In genomic region chr19:46014534-46014933, GRCh38 we compare ENCODE assay signal across 10 cellular contexts. TPM values are rescaled to one million over a fixed set of nuclear protein-coding genes. Genes with fewer than 3 reads are reported as not detected.
DNase-seq lines count a peak whose midpoint lies in the region; ATAC-seq and TF ChIP-seq lines count a peak whose summit lies in the region.
"Had no signal": no experiment of that assay in that cellular context is flagged by ENCODE, and none has a peak within 500 bp of the region (broad histone marks: within the 10 kb centered on the region; RNA-seq: fewer than 3 reads in every experiment).

No MANE protein-coding gene starts in this region.

- intact Hi-C loops in activated CD4-positive, alpha-beta T cell treated with anti-CD3 and anti-CD28 coated beads, Interleukin-2, amount 10 ng/mL, durations not matched to agents 24 days and 14 days (cut with micrococcal nuclease), result no loop called here

- no peak for DNase-seq in activated CD4-positive, alpha-beta T cell treated with anti-CD3 and anti-CD28 coated beads, Interleukin-2, amount 10 ng/mL, durations not matched to agents 24 days and 14 days
- DNase-seq in activated CD4-positive, alpha-beta T cell treated with anti-CD3 and anti-CD28 coated beads, Interleukin-2, amount 50 U/mL, for 48 hours, result no peak
- no peak for DNase-seq in activated naive CD8-positive, alpha-beta T cell treated with anti-CD3 and anti-CD28 coated beads, Interleukin-2, amount 50 U/mL, for 24 hours
- no peak for DNase-seq in kidney epithelial cell (ENCODE audit: low read depth)
- DNase-seq in stimulated activated naive B cell treated with anti-CD40 and anti-IgM and Interleukin-4, amounts not matched to agents 10 μg/mL and 1 μg/mL and 100 μg/mL, for 72 hours, result no peak
- no peak for DNase-seq in NCI-H82 (lab: John Stamatoyannopoulos, UW)
- DNase-seq in NCI-H1436 (lab: John Stamatoyannopoulos, UW), result no peak

- peak overlapping the region; percentile 23 for H3K4me3 ChIP-seq in kidney epithelial cell (ENCODE audit: low read depth, low read length)

- no peaks in the 10 kb centered on the region for H3K9me3 Mint-ChIP-seq in activated CD4-positive, alpha-beta T cell treated with anti-CD3 and anti-CD28 coated beads, Interleukin-2, amount 10 ng/mL, durations not matched to agents 24 days and 14 days
- H3K9me3 Mint-ChIP-seq in activated naive CD8-positive, alpha-beta T cell treated with anti-CD3 and anti-CD28 coated beads, Interleukin-2, amount 50 U/mL, for 24 hours, result no peaks in the 10 kb centered on the region
- H3K9me3 Mint-ChIP-seq in stimulated activated naive B cell treated with anti-CD40 and anti-IgM and Interleukin-4, amounts not matched to agents 10 μg/mL and 1 μg/mL and 100 μg/mL, for 72 hours, result no peaks in the 10 kb centered on the region

- peaks cover 15% of the 10 kb centered on the region for H3K27me3 ChIP-seq in kidney epithelial cell (ENCODE audit: control insufficient read depth, insufficient read depth, low read length)

- peaks cover 16% of the 10 kb centered on the region for H3K4me1 Mint-ChIP-seq in activated CD4-positive, alpha-beta T cell treated with anti-CD3 and anti-CD28 coated beads, Interleukin-2, amount 10 ng/mL, durations not matched to agents 24 days and 14 days
- peaks cover 18% of the 10 kb centered on the region for H3K4me1 Mint-ChIP-seq in activated naive CD8-positive, alpha-beta T cell treated with anti-CD3 and anti-CD28 coated beads, Interleukin-2, amount 50 U/mL, for 24 hours
- H3K4me1 Mint-ChIP-seq in stimulated activated naive B cell treated with anti-CD40 and anti-IgM and Interleukin-4, amounts not matched to agents 10 μg/mL and 1 μg/mL and 100 μg/mL, for 72 hours, result peaks cover 19 to 24% of the 10 kb centered on the region in 2 donors

- no peak for TF ChIP-seq CTCF in kidney epithelial cell (IDR thresholded peaks at IDR 0.05; ENCODE audit: insufficient read depth, low read length, poor library complexity, severe bottlenecking)

- H3K27me3 Mint-ChIP-seq in activated CD4-positive, alpha-beta T cell treated with anti-CD3 and anti-CD28 coated beads, Interleukin-2, amount 10 ng/mL, durations not matched to agents 24 days and 14 days, result peaks cover 13% of the 10 kb centered on the region
- peaks cover 15% of the 10 kb centered on the region for H3K27me3 Mint-ChIP-seq in activated naive CD8-positive, alpha-beta T cell treated with anti-CD3 and anti-CD28 coated beads, Interleukin-2, amount 50 U/mL, for 24 hours
- peaks cover 17 to 25% of the 10 kb centered on the region in 2 donors for H3K27me3 Mint-ChIP-seq in stimulated activated naive B cell treated with anti-CD40 and anti-IgM and Interleukin-4, amounts not matched to agents 10 μg/mL and 1 μg/mL and 100 μg/mL, for 72 hours

- ATAC-seq in activated naive CD8-positive, alpha-beta T cell treated with anti-CD3 and anti-CD28 coated beads, Interleukin-2, amount 50 U/mL, for 24 hours, result no peak
- ATAC-seq in stimulated activated naive B cell treated with anti-CD40 and anti-IgM and Interleukin-4, amounts not matched to agents 10 μg/mL and 1 μg/mL and 100 μg/mL, for 72 hours (replicated peaks), result no peak
- ATAC-seq in HG03139 (IDR thresholded peaks at IDR 0.05; ENCODE audit: unreplicated experiment), result no peak

- no peak overlapping the region for H3K27ac Mint-ChIP-seq in activated CD4-positive, alpha-beta T cell treated with anti-CD3 and anti-CD28 coated beads, Interleukin-2, amount 10 ng/mL, durations not matched to agents 24 days and 14 days
- H3K27ac Mint-ChIP-seq in activated naive CD8-positive, alpha-beta T cell treated with anti-CD3 and anti-CD28 coated beads, Interleukin-2, amount 50 U/mL, for 24 hours, result no peak overlapping the region
- H3K27ac Mint-ChIP-seq in stimulated activated naive B cell treated with anti-CD40 and anti-IgM and Interleukin-4, amounts not matched to agents 10 μg/mL and 1 μg/mL and 100 μg/mL, for 72 hours, result peak overlapping the region; percentile 65
- H3K27ac Mint-ChIP-seq: activated CD4-positive, alpha-beta T cell treated with anti-CD3 and anti-CD28 coated beads for 36 hours had no signal

- H3K4me3 Mint-ChIP-seq in activated CD4-positive, alpha-beta T cell treated with anti-CD3 and anti-CD28 coated beads, Interleukin-2, amount 10 ng/mL, durations not matched to agents 24 days and 14 days, result peak overlapping the region; percentile 66
- H3K4me3 Mint-ChIP-seq in activated naive CD8-positive, alpha-beta T cell treated with anti-CD3 and anti-CD28 coated beads, Interleukin-2, amount 50 U/mL, for 24 hours, result peak overlapping the region; percentile 12
- H3K4me3 Mint-ChIP-seq in stimulated activated naive B cell treated with anti-CD40 and anti-IgM and Interleukin-4, amounts not matched to agents 10 μg/mL and 1 μg/mL and 100 μg/mL, for 72 hours, result peak overlapping the region; percentile 79 to 83
- H3K4me3 Mint-ChIP-seq: activated CD4-positive, alpha-beta T cell treated with anti-CD3 and anti-CD28 coated beads for 36 hours had no signal

- H3K36me3 Mint-ChIP-seq in activated CD4-positive, alpha-beta T cell treated with anti-CD3 and anti-CD28 coated beads, Interleukin-2, amount 10 ng/mL, durations not matched to agents 24 days and 14 days (ENCODE audit: low read depth), result peaks cover 10% of the 10 kb centered on the region
- peaks cover 7% of the 10 kb centered on the region for H3K36me3 Mint-ChIP-seq in activated naive CD8-positive, alpha-beta T cell treated with anti-CD3 and anti-CD28 coated beads, Interleukin-2, amount 50 U/mL, for 24 hours (ENCODE audit: low read depth)
- H3K36me3 Mint-ChIP-seq in stimulated activated naive B cell treated with anti-CD40 and anti-IgM and Interleukin-4, amounts not matched to agents 10 μg/mL and 1 μg/mL and 100 μg/mL, for 72 hours, result peaks cover 24 to 48% of the 10 kb centered on the region in 2 donors

- H3K36me3 ChIP-seq in kidney epithelial cell (ENCODE audit: control insufficient read depth, insufficient read depth, low read length), result no peaks in the 10 kb centered on the region

RNA-seq across cellular contexts. Expression of gene PGLYRP1, which starts 8.3 kb away (rescaled TPM):
- not detected in 2 replicates for total RNA-seq in activated CD4-positive, alpha-beta T cell treated with anti-CD3 and anti-CD28 coated beads, Interleukin-2, amount 10 ng/mL, durations not matched to agents 24 days and 14 days
- total RNA-seq in kidney epithelial cell, result not detected in 2 replicates
- total RNA-seq: activated CD4-positive, alpha-beta T cell treated with anti-CD3 and anti-CD28 coated beads for 36 hours; lower leg skin had no signal

RNA-seq across cellular contexts. Expression of gene CCDC61, which starts 19.3 kb away (rescaled TPM):
- total RNA-seq in activated CD4-positive, alpha-beta T cell treated with anti-CD3 and anti-CD28 coated beads, Interleukin-2, amount 10 ng/mL, durations not matched to agents 24 days and 14 days, result 23.1 and 30.1 TPM in 2 replicates
- 7.1 and 9.7 TPM in 2 replicates for total RNA-seq in kidney epithelial cell

RNA-seq across cellular contexts. Expression of gene IGFL4, which starts 26.3 kb away (rescaled TPM):
- total RNA-seq in activated CD4-positive, alpha-beta T cell treated with anti-CD3 and anti-CD28 coated beads, Interleukin-2, amount 10 ng/mL, durations not matched to agents 24 days and 14 days, result not detected in 2 replicates
- not detected in 2 replicates for total RNA-seq in kidney epithelial cell
- total RNA-seq: activated CD4-positive, alpha-beta T cell treated with anti-CD3 and anti-CD28 coated beads for 36 hours had no signal

RNA-seq across cellular contexts. Expression of gene NOVA2, which starts 40.9 kb away (rescaled TPM):
- not detected in 2 replicates for total RNA-seq in activated CD4-positive, alpha-beta T cell treated with anti-CD3 and anti-CD28 coated beads, Interleukin-2, amount 10 ng/mL, durations not matched to agents 24 days and 14 days
- under 0.01 TPM in 1 of 2 replicates, not detected in the other for total RNA-seq in kidney epithelial cell

Comparison
In these comparisons a context has a peak if more than half of its experiments do, and no peak if none do; other contexts are left out.
1. H3K4me3 Mint-ChIP-seq: peak in every context shown above with its lines; median percentile 81 in stimulated activated naive B cell treated with anti-CD40 and anti-IgM and Interleukin-4, amounts not matched to agents 10 μg/mL and 1 μg/mL and 100 μg/mL, for 72 hours; 66 in activated CD4-positive, alpha-beta T cell treated with anti-CD3 and anti-CD28 coated beads, Interleukin-2, amount 10 ng/mL, durations not matched to agents 24 days and 14 days; 12 in activated naive CD8-positive, alpha-beta T cell treated with anti-CD3 and anti-CD28 coated beads, Interleukin-2, amount 50 U/mL, for 24 hours.